ENCODE assay signal across 22 cellular contexts in the genomic region with DNA sequence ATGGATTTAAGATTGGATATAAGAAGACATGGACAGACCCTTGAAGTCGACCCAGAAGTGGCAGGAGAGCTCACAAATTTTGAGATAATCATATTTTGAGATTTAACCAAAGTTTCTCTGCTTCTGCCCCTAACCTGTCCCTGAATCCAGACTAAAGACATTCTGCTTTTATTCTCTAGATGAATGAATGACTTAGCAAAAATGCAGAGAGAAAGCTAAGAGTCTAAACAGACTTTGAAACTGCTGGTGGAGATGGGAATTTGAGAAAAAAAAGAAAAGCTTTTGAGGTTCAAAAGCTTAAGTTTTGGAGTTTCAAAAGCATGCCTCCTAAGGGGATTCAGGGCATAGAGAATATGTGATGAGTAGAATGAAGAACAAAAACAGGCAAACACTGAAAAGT.
DNase-seq lines count a peak whose midpoint lies in the region; ATAC-seq, FAIRE-seq and TF ChIP-seq lines count a peak whose summit lies in the region.
"Had no signal": no experiment of that assay in that cellular context is flagged by ENCODE, and none has a peak within 500 bp of the region (broad histone marks: within the 10 kb centered on the region; RNA-seq: fewer than 3 reads in every experiment).

No MANE protein-coding gene starts in this region.

- H3K18ac ChIP-seq in IMR-90 (ENCODE audit: low read depth, low read length), result no peak overlapping the region

- H2BK5ac ChIP-seq in IMR-90 (ENCODE audit: low read depth, low read length, poor library complexity, severe bottlenecking), result no peak overlapping the region

- H3K79me2 ChIP-seq in K562 (ENCODE audit: control insufficient read depth, insufficient read depth, low read length) (no peaks in the 10 kb centered on the region), hepatocyte (no peaks in the 10 kb centered on the region)

- POLR2A ChIA-PET in IMR-90 (lab: Charles Lee; ENCODE audit: unreplicated experiment), result no interaction called here
- POLR2A ChIA-PET in K562 (lab: Yijun Ruan, JAX), result interaction anchor here (1.1 to 1.6 kb wide), 2 partner anchors 10 to 79 kb away, joined by 3 to 4 read pairs; no protein-coding TSS in a partner anchor

- H3K56ac ChIP-seq in IMR-90 (ENCODE audit: extremely low read depth, insufficient read depth, low read length), result no peak overlapping the region

- H2BK120ac ChIP-seq in IMR-90 (ENCODE audit: low read depth, low read length), result no peak overlapping the region

- H3K4me1 ChIP-seq in IMR-90 (ENCODE audit: control insufficient read depth, insufficient read depth, low read length) (0 out of 2 replicates have a peak, but pooled peaks cover 2% of the 10 kb centered on the region), K562 (replicated peaks in 1 of 2; ENCODE audit: control insufficient read depth in 2 of 2, insufficient read depth in 2 of 2, low read length in 2 of 2) (peaks cover 0 to 8% of the 10 kb centered on the region in 2 experiments; a peak in 3 of 5 replicates), hepatocyte (ENCODE audit: insufficient read depth) (no peaks in the 10 kb centered on the region), upper lobe of left lung (peaks cover 0 to 9% (median 5%) of the 10 kb centered on the region in 4 donors)

- BruUV-seq in IMR-90 (replicated peaks; lab: Mats Ljungman, UMichigan) (no TSS peak), K562 (replicated peaks; lab: Mats Ljungman, UMichigan) (no TSS peak)

- H3K9me3 ChIP-seq in IMR-90 (ENCODE audit: control insufficient read depth, insufficient read depth, low read length), result no peaks in the 10 kb centered on the region
- no peaks in the 10 kb centered on the region for H3K9me3 ChIP-seq in K562 (replicated peaks; ENCODE audit: control insufficient read depth, insufficient read depth, low read depth, low read length)
- H3K9me3 ChIP-seq in hepatocyte (ENCODE audit: low read depth), result no peaks in the 10 kb centered on the region
- H3K9me3 ChIP-seq in upper lobe of left lung, result no peaks in the 10 kb centered on the region
- H3K9me3 ChIP-seq: BLaER1 had no signal

- H4K20me1 ChIP-seq in IMR-90 (ENCODE audit: insufficient read depth, low read length) (no peaks in the 10 kb centered on the region), K562 (replicated peaks; ENCODE audit: control insufficient read depth, insufficient read depth, low read length) (no peaks in the 10 kb centered on the region), hepatocyte (ENCODE audit: insufficient read depth, poor library complexity, severe bottlenecking) (no peaks in the 10 kb centered on the region)
- H4K20me1 ChIP-seq: BLaER1 had no signal

- WGBS in IMR-90 (ENCODE audit: extremely low coverage in 2 of 2, insufficient read length in 1 of 2), 2 experiments, result 20% methylated on average over 1 of the region's 1 CpG; no CpG with 5 or more reads in 1 of the 2 experiments
- WGBS in K562 (ENCODE audit: insufficient coverage, low coverage, missing lambda C conversion rate), result 0% methylated on average over 1 of the region's 1 CpG
- 61% methylated on average over 1 of the region's 1 CpG for WGBS in hepatocyte (ENCODE audit: low lambda C conversion rate, missing lambda C conversion rate)
- WGBS in upper lobe of left lung, 2 donors, result 66 to 83% methylated on average over 1 of the region's 1 CpG

- no peak for TF ChIP-seq RAD21 in IMR-90 (IDR thresholded peaks at IDR 0.05; ENCODE audit: low read length)
- no peak for TF ChIP-seq RAD21 in K562 (CRISPR knock-in tag; conservative IDR thresholded peaks at IDR 0.05 in 1 of 2, IDR thresholded peaks at IDR 0.05 in 1 of 2)

- no peak overlapping the region for H2BK20ac ChIP-seq in IMR-90 (ENCODE audit: low read depth, low read length)

- H3K4ac ChIP-seq in IMR-90 (ENCODE audit: low read depth, low read length), result no peak overlapping the region

- H3K4me2 ChIP-seq in IMR-90 (ENCODE audit: low read depth, low read length), result no peak overlapping the region
- no peak overlapping the region for H3K4me2 ChIP-seq in K562 (ENCODE audit: insufficient read depth, low read length)
- H3K4me2 ChIP-seq in hepatocyte, result no peak overlapping the region
- H3K4me2 ChIP-seq: BLaER1, GM23338 had no signal

- no peak overlapping the region for H3K23ac ChIP-seq in IMR-90 (ENCODE audit: low read depth, low read length)

- H3K27ac ChIP-seq in IMR-90 (ENCODE audit: insufficient read depth, low read length) (no peak overlapping the region), K562 (ENCODE audit: extremely low read depth, low read depth, low read length) (no peak overlapping the region), hepatocyte (peak overlapping the region; percentile 49), upper lobe of left lung (no peak overlapping the region)
- H3K27ac ChIP-seq: BLaER1, C4-2B had no signal

- no peak overlapping the region for H4K8ac ChIP-seq in IMR-90 (ENCODE audit: low read depth in 2 of 2, low read length in 2 of 2)

- H2AK5ac ChIP-seq in IMR-90 (ENCODE audit: low read depth, low read length), result no peak overlapping the region

- no peak for FAIRE-seq in K562 (lab: Jason Lieb, UNC)
- FAIRE-seq: GM12891, GM18507, H54 had no signal

- TF ChIP-seq POLR2A in IMR-90 (IDR thresholded peaks at IDR 0.05; ENCODE audit: low read depth, low read length) (no peak), K562 (conservative IDR thresholded peaks at IDR 0.05) (no peak), upper lobe of left lung (IDR thresholded peaks at IDR 0.05) (no peak)

- H3K36me3 ChIP-seq in IMR-90 (ENCODE audit: control insufficient read depth, insufficient read depth, low read length) (no peaks in the 10 kb centered on the region), K562 (ENCODE audit: control insufficient read depth, insufficient read depth, low read length) (no peaks in the 10 kb centered on the region), hepatocyte (replicated peaks; ENCODE audit: insufficient read depth, low read depth) (no peaks in the 10 kb centered on the region), upper lobe of left lung (no peaks in the 10 kb centered on the region)
- H3K36me3 ChIP-seq: BLaER1 had no signal

- H4K5ac ChIP-seq in IMR-90 (ENCODE audit: low read depth, low read length), result no peak overlapping the region

- H3K14ac ChIP-seq in IMR-90 (replicated peaks; ENCODE audit: low read depth, low read length), result no peak overlapping the region

- no peak overlapping the region for H3K4me3 ChIP-seq in IMR-90 (ENCODE audit: insufficient read depth, low read depth, low read length)
- H3K4me3 ChIP-seq in K562, result no peak overlapping the region
- no peak overlapping the region for H3K4me3 ChIP-seq in hepatocyte
- no peak overlapping the region for H3K4me3 ChIP-seq in upper lobe of left lung
- H3K4me3 ChIP-seq: BLaER1, GM23338 had no signal

- H4K91ac ChIP-seq in IMR-90 (ENCODE audit: insufficient read depth, low read depth, low read length), result no peak overlapping the region

- H2AFZ ChIP-seq in IMR-90 (replicated peaks; ENCODE audit: low read length, poor library complexity) (no peak overlapping the region), K562 (ENCODE audit: low read depth, low read length) (no peak overlapping the region), hepatocyte (no peak overlapping the region)
- H2AFZ ChIP-seq: GM23338 had no signal

- CTCF ChIA-PET in IMR-90 (lab: Yijun Ruan, JAX), result interaction anchor here (1.1 to 2.2 kb wide), 2 partner anchors 10 to 14 kb away, joined by 4 to 5 read pairs; no protein-coding TSS in a partner anchor
- CTCF ChIA-PET in K562 (lab: Yijun Ruan, JAX; ENCODE audit: low intra/inter-chr PET ratio), result no interaction called here

- H3K27me3 ChIP-seq in IMR-90 (ENCODE audit: control insufficient read depth, insufficient read depth, low read length), result no peaks in the 10 kb centered on the region
- no peaks in the 10 kb centered on the region for H3K27me3 ChIP-seq in K562 (ENCODE audit: control insufficient read depth in 2 of 2, insufficient read depth in 2 of 2, low read length in 2 of 2)
- no peaks in the 10 kb centered on the region for H3K27me3 ChIP-seq in hepatocyte
- no peaks in the 10 kb centered on the region for H3K27me3 ChIP-seq in upper lobe of left lung
- H3K27me3 ChIP-seq: BLaER1 had no signal

- H2BK15ac ChIP-seq in IMR-90 (ENCODE audit: low read depth, low read length), result no peak overlapping the region

- no peak for TF ChIP-seq EP300 in K562 (IDR thresholded peaks at IDR 0.05; ENCODE audit: low read length)
- TF ChIP-seq EP300 in upper lobe of left lung (IDR thresholded peaks at IDR 0.05), result no peak

- TF ChIP-seq CTCF in IMR-90 (conservative IDR thresholded peaks at IDR 0.05; ENCODE audit: low read depth, low read length), result no peak
- TF ChIP-seq CTCF in K562 (IDR thresholded peaks at IDR 0.05 in 2 of 3, conservative IDR thresholded peaks at IDR 0.05 in 1 of 3; ENCODE audit: insufficient read depth in 2 of 3, low read depth in 1 of 3, low read length in 3 of 3), result no peak
- TF ChIP-seq CTCF in hepatocyte (IDR thresholded peaks at IDR 0.05; ENCODE audit: poor library complexity), result no peak
- TF ChIP-seq CTCF in upper lobe of left lung (IDR thresholded peaks at IDR 0.05), result no peak

- H3K9me1 ChIP-seq in IMR-90 (ENCODE audit: insufficient read depth, low read length), result 0 out of 2 replicates have a peak, but pooled peaks cover 3% of the 10 kb centered on the region
- no peaks in the 10 kb centered on the region for H3K9me1 ChIP-seq in K562 (ENCODE audit: control insufficient read depth, insufficient read depth, low read length)

- no peak for DNase-seq in IMR-90
- DNase-seq in OCI-M1 (lab: John Stamatoyannopoulos, UW), result peak; percentile 21
- DNase-seq in K562 (ENCODE audit: extremely low read depth in 1 of 4, low spot score in 3 of 4), result no peak
- DNase-seq in hepatocyte (ENCODE audit: low spot score), result no peak
- DNase-seq in COLO829 (ENCODE audit: low spot score), result no peak
- DNase-seq in NCI-H146 (lab: John Stamatoyannopoulos, UW), result no peak
- DNase-seq in upper lobe of left lung, result no peak
- DNase-seq: Calu3; CD4-positive, CD25-positive, alpha-beta regulatory T cell; CD8-positive, alpha-beta memory T cell; COR-L47; DMS53; DMS79 treated with DMSO at 0.1 percent for 48 hours; GF-D8; HCEC 1CT had no signal

- no peak for ATAC-seq in IMR-90 (ENCODE audit: low read depth)
- no peak for ATAC-seq in K562
- no peak for ATAC-seq in HG02678 (IDR thresholded peaks at IDR 0.05; ENCODE audit: unreplicated experiment)
- no peak for ATAC-seq in upper lobe of left lung (ENCODE audit: low FRiP score in 2 of 2)

- H3K9ac ChIP-seq in IMR-90 (ENCODE audit: low read depth, low read length), result no peak overlapping the region
- H3K9ac ChIP-seq in K562 (ENCODE audit: insufficient read depth in 1 of 2, low read depth in 2 of 2, low read length in 2 of 2), result no peak overlapping the region
- H3K9ac ChIP-seq: BLaER1 had no signal

- no peaks in the 10 kb centered on the region for H3K79me1 ChIP-seq in IMR-90 (ENCODE audit: low read depth in 1 of 2, low read length in 2 of 2)

- no peaks in the 10 kb centered on the region for H3K9me2 ChIP-seq in hepatocyte (replicated peaks; ENCODE audit: insufficient read depth)

- in situ Hi-C loops in IMR-90 (cut with MboI; ENCODE audit: low sequenced_read_pairs), result no loop called here
- in situ Hi-C loops in K562 (cut with MboI), result no loop called here

- intact Hi-C loops in IMR-90 (cut with micrococcal nuclease), result no loop called here
- intact Hi-C loops in K562 (cut with micrococcal nuclease), result loop anchor here (2.0 kb wide), 1 partner anchor 101 kb away; no protein-coding TSS in a partner anchor

- H2AK9ac ChIP-seq in IMR-90 (replicated peaks; ENCODE audit: low read depth, low read length, poor library complexity), result no peak overlapping the region

- dilution Hi-C loops in IMR-90 (cut with HindIII; ENCODE audit: low sequenced_read_pairs, unreplicated experiment), result no loop called here
